In the genomic region with DNA sequence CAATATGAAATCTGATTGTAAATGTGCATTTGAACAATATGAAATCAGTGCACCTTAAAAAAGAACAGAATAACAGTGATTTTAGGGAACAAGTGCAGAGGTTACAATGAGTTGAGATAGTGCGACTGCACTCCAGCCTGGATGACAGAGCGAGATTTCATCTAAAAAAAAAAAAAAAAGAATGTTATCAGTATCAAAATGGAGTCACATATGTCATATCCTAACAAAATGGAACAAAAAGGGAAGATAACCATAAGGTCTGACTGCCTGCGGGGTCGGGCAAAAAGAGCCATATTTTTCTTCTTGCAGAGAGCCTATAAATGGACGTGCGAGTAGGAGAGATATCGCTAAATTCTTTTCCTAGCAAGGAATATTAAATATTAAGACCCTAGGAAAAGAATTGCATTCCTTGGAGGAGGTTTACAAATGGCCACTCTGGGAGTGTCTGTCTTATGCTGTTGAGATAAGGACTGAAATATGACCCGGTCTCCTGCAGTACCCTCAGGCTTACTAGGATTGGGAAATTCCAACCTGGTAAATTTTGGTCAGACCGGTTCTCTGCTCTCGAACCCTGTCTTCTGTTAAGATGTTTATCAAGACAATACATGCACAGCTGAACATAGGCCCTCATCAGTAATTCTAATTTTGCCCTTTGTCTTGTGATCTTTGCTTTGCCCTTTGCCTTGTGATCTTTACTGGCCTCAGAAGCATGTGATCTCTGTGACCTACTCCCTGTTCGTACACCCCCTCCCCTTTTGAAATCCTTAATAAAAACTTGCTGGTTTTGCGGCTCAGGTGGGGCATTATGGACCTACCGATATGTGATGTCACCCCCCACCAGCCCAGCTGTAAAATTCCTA, we compare ENCODE assay signal across 1 cellular context.
A peak's percentile ranks its signal among the peaks of the same experiment; 100 is the strongest.
TF ChIP-seq lines count a peak whose summit lies in the region.

No MANE protein-coding gene starts in this region.

TF ChIP-seq in K562, 482 proteins besides CTCF, POLR2A, EP300 and RAD21 (continued from another document and continues in another):
- 0 out of 2 replicates have a peak, but pooled peaks have one; percentile 59 for TF ChIP-seq TSC22D4 (tag; IDR thresholded peaks at IDR 0.05)
- 0 out of 2 replicates have a peak, but pooled peaks have one; percentile 32 for TF ChIP-seq MAFG (tag; conservative IDR thresholded peaks at IDR 0.05)
- TF ChIP-seq ZNF584 (CRISPR knock-in tag; IDR thresholded peaks at IDR 0.05; ENCODE audit: low read depth) = peak; percentile 81
- TF ChIP-seq ZSCAN32 (CRISPR knock-in tag; IDR thresholded peaks at IDR 0.05) = 0 out of 2 replicates have a peak, but pooled peaks have one; percentile 53
- peak; percentile 84 for TF ChIP-seq ZNF311 (CRISPR knock-in tag; IDR thresholded peaks at IDR 0.05)
- TF ChIP-seq ZNF75A (CRISPR knock-in tag; IDR thresholded peaks at IDR 0.05) = peak; percentile 74; the same call in 1 of the 2 replicates
- TF ChIP-seq, protein P1, sequence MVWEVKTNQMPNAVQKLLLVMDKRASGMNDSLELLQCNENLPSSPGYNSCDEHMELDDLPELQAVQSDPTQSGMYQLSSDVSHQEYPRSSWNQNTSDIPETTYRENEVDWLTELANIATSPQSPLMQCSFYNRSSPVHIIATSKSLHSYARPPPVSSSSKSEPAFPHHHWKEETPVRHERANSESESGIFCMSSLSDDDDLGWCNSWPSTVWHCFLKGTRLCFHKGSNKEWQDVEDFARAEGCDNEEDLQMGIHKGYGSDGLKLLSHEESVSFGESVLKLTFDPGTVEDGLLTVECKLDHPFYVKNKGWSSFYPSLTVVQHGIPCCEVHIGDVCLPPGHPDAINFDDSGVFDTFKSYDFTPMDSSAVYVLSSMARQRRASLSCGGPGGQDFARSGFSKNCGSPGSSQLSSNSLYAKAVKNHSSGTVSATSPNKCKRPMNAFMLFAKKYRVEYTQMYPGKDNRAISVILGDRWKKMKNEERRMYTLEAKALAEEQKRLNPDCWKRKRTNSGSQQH (CRISPR knock-in tag; IDR thresholded peaks at IDR 0.05) = 0 out of 2 replicates have a peak, but pooled peaks have one; percentile 42
- TF ChIP-seq PYGO2 (tag; IDR thresholded peaks at IDR 0.05) = peak; percentile 97
- peak; percentile 87 for TF ChIP-seq CUX1 (CRISPR knock-in tag; IDR thresholded peaks at IDR 0.05)
- peak; percentile 83 for TF ChIP-seq ZNF592 (IDR thresholded peaks at IDR 0.05)
- peak; percentile 65; the same call in 1 of the 2 replicates for TF ChIP-seq ZNF165 (CRISPR knock-in tag; IDR thresholded peaks at IDR 0.05; ENCODE audit: borderline replicate concordance)
- TF ChIP-seq HOMEZ (CRISPR knock-in tag; IDR thresholded peaks at IDR 0.05) = peak; percentile 81; the same call in 1 of the 2 replicates
- TF ChIP-seq, protein P2, sequence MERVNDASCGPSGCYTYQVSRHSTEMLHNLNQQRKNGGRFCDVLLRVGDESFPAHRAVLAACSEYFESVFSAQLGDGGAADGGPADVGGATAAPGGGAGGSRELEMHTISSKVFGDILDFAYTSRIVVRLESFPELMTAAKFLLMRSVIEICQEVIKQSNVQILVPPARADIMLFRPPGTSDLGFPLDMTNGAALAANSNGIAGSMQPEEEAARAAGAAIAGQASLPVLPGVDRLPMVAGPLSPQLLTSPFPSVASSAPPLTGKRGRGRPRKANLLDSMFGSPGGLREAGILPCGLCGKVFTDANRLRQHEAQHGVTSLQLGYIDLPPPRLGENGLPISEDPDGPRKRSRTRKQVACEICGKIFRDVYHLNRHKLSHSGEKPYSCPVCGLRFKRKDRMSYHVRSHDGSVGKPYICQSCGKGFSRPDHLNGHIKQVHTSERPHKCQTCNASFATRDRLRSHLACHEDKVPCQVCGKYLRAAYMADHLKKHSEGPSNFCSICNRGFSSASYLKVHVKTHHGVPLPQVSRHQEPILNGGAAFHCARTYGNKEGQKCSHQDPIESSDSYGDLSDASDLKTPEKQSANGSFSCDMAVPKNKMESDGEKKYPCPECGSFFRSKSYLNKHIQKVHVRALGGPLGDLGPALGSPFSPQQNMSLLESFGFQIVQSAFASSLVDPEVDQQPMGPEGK (CRISPR knock-in tag; IDR thresholded peaks at IDR 0.05; ENCODE audit: borderline replicate concordance) = peak; percentile 72; the same call in 1 of the 2 replicates
- TF ChIP-seq KLF13 (tag; IDR thresholded peaks at IDR 0.05; ENCODE audit: borderline replicate concordance, low read depth) = 0 out of 2 replicates have a peak, but pooled peaks have one; percentile 46
- TF ChIP-seq ZNF583 (CRISPR knock-in tag; IDR thresholded peaks at IDR 0.05) = peak; percentile 94
- peak; percentile 83 for TF ChIP-seq TCFL5 (CRISPR knock-in tag; conservative IDR thresholded peaks at IDR 0.05)
- TF ChIP-seq CLOCK (CRISPR knock-in tag; IDR thresholded peaks at IDR 0.05; ENCODE audit: borderline replicate concordance) = peak; percentile 67; the same call in 1 of the 2 replicates
- peak; percentile 83 for TF ChIP-seq TAF7 (tag; IDR thresholded peaks at IDR 0.05)
- TF ChIP-seq CBFA2T2 (conservative IDR thresholded peaks at IDR 0.05) = peak; percentile 26; the same call in 1 of the 2 replicates
- peak; percentile 86 for TF ChIP-seq ATF4 (CRISPR knock-in tag; IDR thresholded peaks at IDR 0.05)
